15 cellular contexts compared by ENCODE assay signal in the genomic region with DNA sequence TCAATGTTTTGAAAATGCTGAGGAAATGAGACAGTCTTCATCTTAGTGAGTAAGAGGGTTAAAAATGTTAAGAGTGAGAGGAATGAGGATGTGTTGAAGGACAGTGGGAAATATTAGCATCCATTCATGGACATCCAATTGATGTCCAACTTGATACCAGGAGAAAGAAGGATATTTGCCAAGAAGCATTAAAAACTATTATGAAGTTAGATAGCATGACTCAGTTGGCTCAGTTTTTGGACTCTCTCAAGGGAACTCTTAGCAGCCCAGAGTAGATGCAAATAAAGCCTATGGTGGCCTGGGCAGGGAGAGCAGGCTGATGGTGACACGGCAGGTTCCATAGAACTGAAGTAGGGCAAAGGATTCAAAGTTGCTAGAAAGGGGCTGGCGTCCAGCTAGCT.
A peak's percentile ranks its signal among the peaks of the same experiment; 100 is the strongest.
DNase-seq lines count a peak whose midpoint lies in the region; ATAC-seq, FAIRE-seq and TF ChIP-seq lines count a peak whose summit lies in the region.
"Had no signal": no experiment of that assay in that cellular context is flagged by ENCODE, and none has a peak within 500 bp of the region (broad histone marks: within the 10 kb centered on the region; RNA-seq: fewer than 3 reads in every experiment).

No MANE protein-coding gene starts in this region.

- no peak overlapping the region for H3K27ac Mint-ChIP-seq in endodermal cell
- H3K27ac Mint-ChIP-seq: activated T-helper 17 cell treated with anti-CD3 and anti-CD28 coated beads, Interleukin-2, amount 50 U/mL, for 72 hours had no signal

- no peak overlapping the region for H2AFZ ChIP-seq in IMR-90 (replicated peaks; ENCODE audit: low read length, poor library complexity)
- no peak overlapping the region for H2AFZ ChIP-seq in keratinocyte (ENCODE audit: control insufficient read depth, low read length)

- H3K4me3 ChIP-seq in AG04449 (ENCODE audit: low read depth, low read length) (no peak overlapping the region), IMR-90 (ENCODE audit: insufficient read depth, low read depth, low read length) (no peak overlapping the region), bronchial epithelial cell (ENCODE audit: low read depth, low read length) (no peak overlapping the region), keratinocyte (ENCODE audit: control insufficient read depth in 2 of 3, extremely low read depth in 1 of 3, insufficient read depth in 2 of 3, low read depth in 1 of 3, low read length in 3 of 3) (no peak overlapping the region), endodermal cell (ENCODE audit: low read length) (no peak overlapping the region)
- H3K4me3 ChIP-seq: colonic mucosa, thoracic aorta had no signal

- peak overlapping the region; percentile 93 for H2AK5ac ChIP-seq in IMR-90 (ENCODE audit: low read depth, low read length)

- H3K27ac ChIP-seq in IMR-90 (ENCODE audit: insufficient read depth, low read length) = peak overlapping the region; percentile 97
- H3K27ac ChIP-seq in keratinocyte (ENCODE audit: control insufficient read depth, insufficient read depth, low read length) = no peak overlapping the region
- no peak overlapping the region for H3K27ac ChIP-seq in endodermal cell (ENCODE audit: low read depth, low read length)
- H3K27ac ChIP-seq: colonic mucosa, thoracic aorta had no signal

- H3K9me3 ChIP-seq in IMR-90 (ENCODE audit: control insufficient read depth, insufficient read depth, low read length) = no peaks in the 10 kb centered on the region
- no peaks in the 10 kb centered on the region for H3K9me3 ChIP-seq in keratinocyte (ENCODE audit: control insufficient read depth, low read depth, low read length)
- H3K9me3 ChIP-seq in endodermal cell (ENCODE audit: control insufficient read depth, low read length) = no peaks in the 10 kb centered on the region
- H3K9me3 ChIP-seq: colonic mucosa, thoracic aorta had no signal

- H3K9me1 ChIP-seq in IMR-90 (ENCODE audit: insufficient read depth, low read length) = peaks cover 12% of the 10 kb centered on the region
- no peaks in the 10 kb centered on the region for H3K9me1 ChIP-seq in keratinocyte (ENCODE audit: control insufficient read depth, extremely low read depth, insufficient read depth, low read length)

- H3K4me1 Mint-ChIP-seq in endodermal cell = peaks cover 14% of the 10 kb centered on the region
- H3K4me1 Mint-ChIP-seq: activated T-helper 17 cell treated with anti-CD3 and anti-CD28 coated beads, Interleukin-2, amount 50 U/mL, for 72 hours had no signal

- H3K79me1 ChIP-seq in IMR-90 (ENCODE audit: low read depth in 1 of 2, low read length in 2 of 2) = peaks cover 4 to 42% of the 10 kb centered on the region in 2 experiments; a peak in 3 of 4 replicates

- dilution Hi-C loops in IMR-90 (cut with HindIII; ENCODE audit: low sequenced_read_pairs, unreplicated experiment) (no loop called here), keratinocyte (cut with MboI; ENCODE audit: extremely low pct_ligation_motif_present, low sequenced_read_pairs) (no loop called here)

- H3K4ac ChIP-seq in IMR-90 (ENCODE audit: low read depth, low read length) = peak overlapping the region; percentile 95

- H3K9ac ChIP-seq in IMR-90 (ENCODE audit: low read depth, low read length) = peak overlapping the region; percentile 33; the same call in 1 of the 2 replicates
- no peak overlapping the region for H3K9ac ChIP-seq in keratinocyte (ENCODE audit: control insufficient read depth, extremely low read depth, insufficient read depth, low read length)
- no peak overlapping the region for H3K9ac ChIP-seq in endodermal cell (ENCODE audit: extremely low read depth, low read length, poor library complexity, severe bottlenecking)

- H3K36me3 ChIP-seq in IMR-90 (ENCODE audit: control insufficient read depth, insufficient read depth, low read length) (no peaks in the 10 kb centered on the region), bronchial epithelial cell (ENCODE audit: control insufficient read depth, insufficient read depth, low read length) (no peaks in the 10 kb centered on the region), keratinocyte (ENCODE audit: control insufficient read depth in 2 of 2, extremely low read depth in 1 of 2, insufficient read depth in 2 of 2, low read length in 2 of 2) (no peaks in the 10 kb centered on the region), endodermal cell (ENCODE audit: control insufficient read depth, insufficient read depth, low read length) (no peaks in the 10 kb centered on the region)
- H3K36me3 ChIP-seq: colonic mucosa, thoracic aorta had no signal

- POLR2A ChIA-PET in AG04449 (lab: Yijun Ruan, JAX) (interaction anchor here (1.3 kb wide), 1 partner anchor 22 kb away, joined by 4 read pairs; no protein-coding TSS in a partner anchor), IMR-90 (lab: Charles Lee; ENCODE audit: unreplicated experiment) (interaction anchor here (0.7 kb wide), 1 partner anchor 22 kb away, joined by 7 read pairs; no protein-coding TSS in a partner anchor)

- H3K23ac ChIP-seq in IMR-90 (ENCODE audit: low read depth, low read length) = peak overlapping the region; percentile 99

- DNase-seq in AG04449 (ENCODE audit: low read depth, low spot score) (peak; percentile 93), IMR-90 (peak; percentile 94), bronchial epithelial cell (ENCODE audit: low read depth) (peak; percentile 57), keratinocyte (ENCODE audit: low read depth, low spot score) (peak; percentile 21), endodermal cell (no peak), NCI-H2227 treated with DMSO at 0.1 percent for 48 hours (lab: John Stamatoyannopoulos, UW) (no peak), GF-D8 (lab: John Stamatoyannopoulos, UW) (no peak)
- DNase-seq: activated CD4-positive, alpha-beta T cell treated with anti-CD3 and anti-CD28 coated beads for 48 hours; colonic mucosa; NCI-H748 treated with DMSO at 0.1 percent for 48 hours; retina had no signal

- FAIRE-seq in bronchial epithelial cell (lab: Jason Lieb, UNC) (no peak), keratinocyte (lab: Jason Lieb, UNC) (peak; percentile 84)
- FAIRE-seq: G401.6 had no signal

- no CpG with 5 or more reads among the region's 2 CpGs for WGBS in IMR-90 (ENCODE audit: extremely low coverage in 2 of 2, insufficient read length in 1 of 2), 2 experiments
- WGBS in endodermal cell (ENCODE audit: insufficient coverage in 1 of 2, insufficient read length in 1 of 2), 2 experiments = 91 to 100% methylated on average over 1 to 2 of the region's 2 CpGs

- CTCF ChIA-PET in AG04449 (lab: Yijun Ruan, JAX) (interaction anchor here (0.9 to 1.0 kb wide), 3 partner anchors 25 to 230 kb away, joined by 3 read pairs; no protein-coding TSS in a partner anchor), IMR-90 (lab: Yijun Ruan, JAX) (no interaction called here)

- H2BK5ac ChIP-seq in IMR-90 (ENCODE audit: low read depth, low read length, poor library complexity, severe bottlenecking) = peak overlapping the region; percentile 87

- H3K18ac ChIP-seq in IMR-90 (ENCODE audit: low read depth, low read length) = peak overlapping the region; percentile 100

- peak overlapping the region; percentile 99 for H2BK120ac ChIP-seq in IMR-90 (ENCODE audit: low read depth, low read length)

- peak overlapping the region; percentile 85 for H3K14ac ChIP-seq in IMR-90 (replicated peaks; ENCODE audit: low read depth, low read length)

- intact Hi-C loops in IMR-90 (cut with micrococcal nuclease) = loop anchor here (2.0 kb wide), 1 partner anchor 73 kb away; no protein-coding TSS in a partner anchor

- H2AK9ac ChIP-seq in IMR-90 (replicated peaks; ENCODE audit: low read depth, low read length, poor library complexity) = peak overlapping the region; percentile 17

- no peak overlapping the region for H3K4me3 Mint-ChIP-seq in endodermal cell
- H3K4me3 Mint-ChIP-seq: activated T-helper 17 cell treated with anti-CD3 and anti-CD28 coated beads, Interleukin-2, amount 50 U/mL, for 72 hours had no signal

- H4K20me1 ChIP-seq in IMR-90 (ENCODE audit: insufficient read depth, low read length) (no peaks in the 10 kb centered on the region), keratinocyte (ENCODE audit: control insufficient read depth, extremely low read depth, insufficient read depth, low read length) (no peaks in the 10 kb centered on the region)

- peak overlapping the region; percentile 88 for H3K56ac ChIP-seq in IMR-90 (ENCODE audit: extremely low read depth, insufficient read depth, low read length)

- no peak for TF ChIP-seq RAD21 in IMR-90 (IDR thresholded peaks at IDR 0.05; ENCODE audit: low read length)

- H3K27me3 Mint-ChIP-seq in endodermal cell (ENCODE audit: insufficient read depth) = no peaks in the 10 kb centered on the region
- H3K27me3 Mint-ChIP-seq: activated T-helper 17 cell treated with anti-CD3 and anti-CD28 coated beads, Interleukin-2, amount 50 U/mL, for 72 hours had no signal

- no peak for TF ChIP-seq POLR2A in IMR-90 (IDR thresholded peaks at IDR 0.05; ENCODE audit: low read depth, low read length)

- in situ Hi-C loops in IMR-90 (cut with MboI; ENCODE audit: low sequenced_read_pairs) = no loop called here

- peak overlapping the region; percentile 97 for H4K5ac ChIP-seq in IMR-90 (ENCODE audit: low read depth, low read length)

- no peak for TF ChIP-seq CTCF in AG04449 (IDR thresholded peaks at IDR 0.05; ENCODE audit: insufficient read depth, low read length, missing control alignments)
- no peak for TF ChIP-seq CTCF in IMR-90 (conservative IDR thresholded peaks at IDR 0.05; ENCODE audit: low read depth, low read length)
- no peak for TF ChIP-seq CTCF in bronchial epithelial cell (IDR thresholded peaks at IDR 0.05; ENCODE audit: insufficient read depth, low read length, severe bottlenecking)
- no peak for TF ChIP-seq CTCF in keratinocyte (optimal IDR thresholded peaks at IDR 0.05 in 1 of 3, IDR thresholded peaks at IDR 0.05 in 1 of 3, conservative IDR thresholded peaks at IDR 0.05 in 1 of 3; ENCODE audit: extremely low read depth in 1 of 3, insufficient read depth in 2 of 3, low read length in 3 of 3)
- TF ChIP-seq CTCF in endodermal cell (conservative IDR thresholded peaks at IDR 0.05) = no peak

- H3K9me3 Mint-ChIP-seq in endodermal cell = no peaks in the 10 kb centered on the region
- H3K9me3 Mint-ChIP-seq: activated T-helper 17 cell treated with anti-CD3 and anti-CD28 coated beads, Interleukin-2, amount 50 U/mL, for 72 hours had no signal

- no TSS peak for BruUV-seq in IMR-90 (replicated peaks; lab: Mats Ljungman, UMichigan)

- peak overlapping the region; percentile 97 for H4K91ac ChIP-seq in IMR-90 (ENCODE audit: insufficient read depth, low read depth, low read length)

- peak overlapping the region; percentile 99 for H2BK20ac ChIP-seq in IMR-90 (ENCODE audit: low read depth, low read length)

- peak overlapping the region; percentile 92 to 96 for H4K8ac ChIP-seq in IMR-90 (ENCODE audit: low read depth in 2 of 2, low read length in 2 of 2)

- H2BK15ac ChIP-seq in IMR-90 (ENCODE audit: low read depth, low read length) = peak overlapping the region; percentile 76; the same call in 2 of the 3 replicates

- H3K27me3 ChIP-seq in IMR-90 (ENCODE audit: control insufficient read depth, insufficient read depth, low read length) = no peaks in the 10 kb centered on the region
- H3K27me3 ChIP-seq in bronchial epithelial cell (ENCODE audit: control insufficient read depth, insufficient read depth, low read length) = no peaks in the 10 kb centered on the region
- no peaks in the 10 kb centered on the region for H3K27me3 ChIP-seq in keratinocyte (ENCODE audit: control insufficient read depth, extremely low read depth, insufficient read depth, low read length)
- H3K27me3 ChIP-seq in endodermal cell (ENCODE audit: control insufficient read depth, insufficient read depth, low read length, poor library complexity, severe bottlenecking) = no peaks in the 10 kb centered on the region
- H3K27me3 ChIP-seq: colonic mucosa had no signal

- H3K4me1 ChIP-seq in IMR-90 (ENCODE audit: control insufficient read depth, insufficient read depth, low read length) (peaks cover 30% of the 10 kb centered on the region), keratinocyte (ENCODE audit: control insufficient read depth, extremely low read depth, insufficient read depth, low read length) (peaks cover 26% of the 10 kb centered on the region), endodermal cell (ENCODE audit: control insufficient read depth, insufficient read depth, low read length) (no peaks in the 10 kb centered on the region)
- H3K4me1 ChIP-seq: colonic mucosa had no signal

- H3K79me2 ChIP-seq in keratinocyte (ENCODE audit: control insufficient read depth, insufficient read depth, low read length) = no peaks in the 10 kb centered on the region

- ATAC-seq in IMR-90 (ENCODE audit: low read depth) (peak; percentile 72), HG03378 (IDR thresholded peaks at IDR 0.05; ENCODE audit: unreplicated experiment) (no peak)
- ATAC-seq: activated T-helper 17 cell treated with anti-CD3 and anti-CD28 coated beads, Interleukin-2, amount 50 U/mL, for 72 hours had no signal

- 0 out of 2 replicates have a peak overlapping the region, but pooled peaks have one; percentile 6 for H3K4me2 ChIP-seq in IMR-90 (ENCODE audit: low read depth, low read length)
- no peak overlapping the region for H3K4me2 ChIP-seq in keratinocyte (ENCODE audit: control insufficient read depth, extremely low read depth, insufficient read depth, low read depth, low read length)

- H3K36me3 Mint-ChIP-seq in endodermal cell (ENCODE audit: low read depth) = no peaks in the 10 kb centered on the region

Comparison
In these comparisons a context has a peak if more than half of its experiments do, and no peak if none do; other contexts are left out.
1. DNase-seq: peak in AG04449 (single experiment), IMR-90 (single experiment), bronchial epithelial cell (single experiment) and keratinocyte (single experiment); none in endodermal cell (single experiment), NCI-H2227 treated with DMSO at 0.1 percent for 48 hours (single experiment) and GF-D8 (single experiment).